In the genomic region with DNA sequence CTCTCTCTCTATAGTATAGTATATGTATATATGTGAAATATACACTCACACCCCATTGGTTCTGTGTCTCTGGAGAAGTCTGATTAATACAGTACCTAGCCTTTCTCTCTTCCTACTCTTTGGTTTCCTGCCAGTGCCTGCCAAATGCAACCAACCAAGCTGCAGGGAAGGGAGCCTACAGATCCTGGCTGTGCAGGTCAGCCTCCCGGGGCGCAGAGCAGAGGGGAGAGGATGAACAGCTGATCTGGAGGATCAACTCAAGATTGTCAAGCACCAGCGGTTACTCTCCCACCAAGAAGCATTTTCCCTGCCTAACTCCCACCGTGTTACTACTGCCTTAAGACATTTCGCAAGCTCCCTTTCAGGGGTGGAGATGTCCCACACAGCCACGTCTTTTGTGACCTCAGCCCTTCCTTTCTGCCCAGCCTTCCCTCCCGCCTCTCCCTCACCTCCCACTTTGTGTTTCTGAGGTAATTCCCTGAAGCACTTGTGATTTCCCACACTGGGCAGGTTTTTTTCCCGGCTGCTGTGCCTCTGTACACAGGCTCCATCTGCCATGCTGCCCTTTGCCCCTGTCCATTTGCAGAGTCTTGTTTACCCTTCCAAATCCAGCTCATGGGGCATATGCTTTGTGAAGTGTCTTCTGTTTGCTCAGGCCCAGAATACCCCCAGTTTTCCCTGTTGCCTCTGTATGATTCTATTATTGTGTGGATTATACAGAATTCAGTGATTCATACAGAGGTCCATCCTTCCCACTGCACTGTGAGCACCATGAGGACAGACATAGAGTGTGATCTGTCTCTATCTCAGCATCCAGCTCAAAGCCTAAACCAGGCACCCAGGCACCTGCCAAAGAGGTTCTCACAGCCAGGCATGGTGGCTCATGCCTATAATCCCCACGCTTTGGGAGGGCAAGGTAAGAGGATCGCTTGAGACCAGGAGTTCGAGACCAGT, we compare ENCODE assay signal across 1 cellular context.
TF ChIP-seq lines count a peak whose summit lies in the region.

No MANE protein-coding gene starts in this region.

TF ChIP-seq in HepG2, 621 proteins besides CTCF, POLR2A, EP300 and RAD21 (continued from another document and continues in another):
- TF ChIP-seq, protein P1, sequence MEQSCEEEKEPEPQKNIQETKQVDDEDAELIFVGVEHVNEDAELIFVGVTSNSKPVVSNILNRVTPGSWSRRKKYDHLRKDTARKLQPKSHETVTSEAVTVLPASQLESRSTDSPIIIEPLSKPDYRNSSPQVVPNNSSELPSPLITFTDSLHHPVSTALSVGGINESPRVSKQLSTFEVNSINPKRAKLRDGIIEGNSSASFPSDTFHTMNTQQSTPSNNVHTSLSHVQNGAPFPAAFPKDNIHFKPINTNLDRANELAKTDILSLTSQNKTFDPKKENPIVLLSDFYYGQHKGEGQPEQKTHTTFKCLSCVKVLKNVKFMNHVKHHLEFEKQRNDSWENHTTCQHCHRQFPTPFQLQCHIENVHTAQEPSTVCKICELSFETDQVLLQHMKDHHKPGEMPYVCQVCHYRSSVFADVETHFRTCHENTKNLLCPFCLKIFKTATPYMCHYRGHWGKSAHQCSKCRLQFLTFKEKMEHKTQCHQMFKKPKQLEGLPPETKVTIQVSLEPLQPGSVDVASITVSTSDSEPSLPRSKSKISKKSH (CRISPR knock-in tag; IDR thresholded peaks at IDR 0.05; ENCODE audit: borderline replicate concordance): no peak
- TF ChIP-seq MZF1 (CRISPR knock-in tag; IDR thresholded peaks at IDR 0.05; ENCODE audit: borderline replicate concordance) (peak; percentile 27; the same call in 1 of the 2 replicates), KDM2A (CRISPR knock-in tag; IDR thresholded peaks at IDR 0.05; ENCODE audit: borderline replicate concordance, low read depth) (peak; percentile 77), SP4 (CRISPR knock-in tag; IDR thresholded peaks at IDR 0.05) (no peak), ZBTB8A (CRISPR knock-in tag; IDR thresholded peaks at IDR 0.05; ENCODE audit: borderline replicate concordance, low read depth) (no peak), ZKSCAN8 (CRISPR knock-in tag; IDR thresholded peaks at IDR 0.05; ENCODE audit: borderline replicate concordance) (peak; percentile 90), ZFP36L1 (CRISPR knock-in tag; IDR thresholded peaks at IDR 0.05) (peak; percentile 40; the same call in 1 of the 2 replicates), NR2F6 (IDR thresholded peaks at IDR 0.05) (peak; percentile 95), NR2F6 (CRISPR knock-in tag; IDR thresholded peaks at IDR 0.05) (peak; percentile 93), GFI1 (CRISPR knock-in tag; IDR thresholded peaks at IDR 0.05; ENCODE audit: borderline replicate concordance) (peak; percentile 94), CCDC6 (CRISPR knock-in tag; IDR thresholded peaks at IDR 0.05) (peak; percentile 87), TP53 (CRISPR knock-in tag; conservative IDR thresholded peaks at IDR 0.05) (no peak), FOXK2 (IDR thresholded peaks at IDR 0.05) (peak; percentile 82), ZNF12 (CRISPR knock-in tag; IDR thresholded peaks at IDR 0.05) (0 out of 2 replicates have a peak, but pooled peaks have one; percentile 29), ZFY (CRISPR knock-in tag; IDR thresholded peaks at IDR 0.05) (0 out of 2 replicates have a peak, but pooled peaks have one; percentile 37), SOX5 (CRISPR knock-in tag; IDR thresholded peaks at IDR 0.05; ENCODE audit: borderline replicate concordance) (peak; percentile 85), POGZ (CRISPR knock-in tag; IDR thresholded peaks at IDR 0.05) (peak; percentile 80), ARID2 (CRISPR knock-in tag; IDR thresholded peaks at IDR 0.05; ENCODE audit: borderline replicate concordance) (no peak), ZNF557 (CRISPR knock-in tag; IDR thresholded peaks at IDR 0.05) (no peak), PAX8 (CRISPR knock-in tag; IDR thresholded peaks at IDR 0.05; ENCODE audit: borderline replicate concordance) (peak; percentile 73; the same call in 1 of the 2 replicates)
- TF ChIP-seq, protein P2, sequence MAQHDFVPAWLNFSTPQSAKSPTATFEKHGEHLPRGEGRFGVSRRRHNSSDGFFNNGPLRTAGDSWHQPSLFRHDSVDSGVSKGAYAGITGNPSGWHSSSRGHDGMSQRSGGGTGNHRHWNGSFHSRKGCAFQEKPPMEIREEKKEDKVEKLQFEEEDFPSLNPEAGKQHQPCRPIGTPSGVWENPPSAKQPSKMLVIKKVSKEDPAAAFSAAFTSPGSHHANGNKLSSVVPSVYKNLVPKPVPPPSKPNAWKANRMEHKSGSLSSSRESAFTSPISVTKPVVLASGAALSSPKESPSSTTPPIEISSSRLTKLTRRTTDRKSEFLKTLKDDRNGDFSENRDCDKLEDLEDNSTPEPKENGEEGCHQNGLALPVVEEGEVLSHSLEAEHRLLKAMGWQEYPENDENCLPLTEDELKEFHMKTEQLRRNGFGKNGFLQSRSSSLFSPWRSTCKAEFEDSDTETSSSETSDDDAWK (CRISPR knock-in tag; IDR thresholded peaks at IDR 0.05): no peak
- TF ChIP-seq, protein P3, sequence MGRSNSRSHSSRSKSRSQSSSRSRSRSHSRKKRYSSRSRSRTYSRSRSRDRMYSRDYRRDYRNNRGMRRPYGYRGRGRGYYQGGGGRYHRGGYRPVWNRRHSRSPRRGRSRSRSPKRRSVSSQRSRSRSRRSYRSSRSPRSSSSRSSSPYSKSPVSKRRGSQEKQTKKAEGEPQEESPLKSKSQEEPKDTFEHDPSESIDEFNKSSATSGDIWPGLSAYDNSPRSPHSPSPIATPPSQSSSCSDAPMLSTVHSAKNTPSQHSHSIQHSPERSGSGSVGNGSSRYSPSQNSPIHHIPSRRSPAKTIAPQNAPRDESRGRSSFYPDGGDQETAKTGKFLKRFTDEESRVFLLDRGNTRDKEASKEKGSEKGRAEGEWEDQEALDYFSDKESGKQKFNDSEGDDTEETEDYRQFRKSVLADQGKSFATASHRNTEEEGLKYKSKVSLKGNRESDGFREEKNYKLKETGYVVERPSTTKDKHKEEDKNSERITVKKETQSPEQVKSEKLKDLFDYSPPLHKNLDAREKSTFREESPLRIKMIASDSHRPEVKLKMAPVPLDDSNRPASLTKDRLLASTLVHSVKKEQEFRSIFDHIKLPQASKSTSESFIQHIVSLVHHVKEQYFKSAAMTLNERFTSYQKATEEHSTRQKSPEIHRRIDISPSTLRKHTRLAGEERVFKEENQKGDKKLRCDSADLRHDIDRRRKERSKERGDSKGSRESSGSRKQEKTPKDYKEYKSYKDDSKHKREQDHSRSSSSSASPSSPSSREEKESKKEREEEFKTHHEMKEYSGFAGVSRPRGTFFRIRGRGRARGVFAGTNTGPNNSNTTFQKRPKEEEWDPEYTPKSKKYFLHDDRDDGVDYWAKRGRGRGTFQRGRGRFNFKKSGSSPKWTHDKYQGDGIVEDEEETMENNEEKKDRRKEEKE (IDR thresholded peaks at IDR 0.05): no peak
- TF ChIP-seq, protein P4, sequence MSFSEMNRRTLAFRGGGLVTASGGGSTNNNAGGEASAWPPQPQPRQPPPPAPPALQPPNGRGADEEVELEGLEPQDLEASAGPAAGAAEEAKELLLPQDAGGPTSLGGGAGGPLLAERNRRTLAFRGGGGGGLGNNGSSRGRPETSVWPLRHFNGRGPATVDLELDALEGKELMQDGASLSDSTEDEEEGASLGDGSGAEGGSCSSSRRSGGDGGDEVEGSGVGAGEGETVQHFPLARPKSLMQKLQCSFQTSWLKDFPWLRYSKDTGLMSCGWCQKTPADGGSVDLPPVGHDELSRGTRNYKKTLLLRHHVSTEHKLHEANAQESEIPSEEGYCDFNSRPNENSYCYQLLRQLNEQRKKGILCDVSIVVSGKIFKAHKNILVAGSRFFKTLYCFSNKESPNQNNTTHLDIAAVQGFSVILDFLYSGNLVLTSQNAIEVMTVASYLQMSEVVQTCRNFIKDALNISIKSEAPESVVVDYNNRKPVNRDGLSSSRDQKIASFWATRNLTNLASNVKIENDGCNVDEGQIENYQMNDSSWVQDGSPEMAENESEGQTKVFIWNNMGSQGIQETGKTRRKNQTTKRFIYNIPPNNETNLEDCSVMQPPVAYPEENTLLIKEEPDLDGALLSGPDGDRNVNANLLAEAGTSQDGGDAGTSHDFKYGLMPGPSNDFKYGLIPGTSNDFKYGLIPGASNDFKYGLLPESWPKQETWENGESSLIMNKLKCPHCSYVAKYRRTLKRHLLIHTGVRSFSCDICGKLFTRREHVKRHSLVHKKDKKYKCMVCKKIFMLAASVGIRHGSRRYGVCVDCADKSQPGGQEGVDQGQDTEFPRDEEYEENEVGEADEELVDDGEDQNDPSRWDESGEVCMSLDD (CRISPR knock-in tag; IDR thresholded peaks at IDR 0.05; ENCODE audit: borderline replicate concordance): peak; percentile 75; the same call in 1 of the 2 replicates
- TF ChIP-seq, protein P5, sequence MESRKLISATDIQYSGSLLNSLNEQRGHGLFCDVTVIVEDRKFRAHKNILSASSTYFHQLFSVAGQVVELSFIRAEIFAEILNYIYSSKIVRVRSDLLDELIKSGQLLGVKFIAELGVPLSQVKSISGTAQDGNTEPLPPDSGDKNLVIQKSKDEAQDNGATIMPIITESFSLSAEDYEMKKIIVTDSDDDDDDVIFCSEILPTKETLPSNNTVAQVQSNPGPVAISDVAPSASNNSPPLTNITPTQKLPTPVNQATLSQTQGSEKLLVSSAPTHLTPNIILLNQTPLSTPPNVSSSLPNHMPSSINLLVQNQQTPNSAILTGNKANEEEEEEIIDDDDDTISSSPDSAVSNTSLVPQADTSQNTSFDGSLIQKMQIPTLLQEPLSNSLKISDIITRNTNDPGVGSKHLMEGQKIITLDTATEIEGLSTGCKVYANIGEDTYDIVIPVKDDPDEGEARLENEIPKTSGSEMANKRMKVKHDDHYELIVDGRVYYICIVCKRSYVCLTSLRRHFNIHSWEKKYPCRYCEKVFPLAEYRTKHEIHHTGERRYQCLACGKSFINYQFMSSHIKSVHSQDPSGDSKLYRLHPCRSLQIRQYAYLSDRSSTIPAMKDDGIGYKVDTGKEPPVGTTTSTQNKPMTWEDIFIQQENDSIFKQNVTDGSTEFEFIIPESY (CRISPR knock-in tag; IDR thresholded peaks at IDR 0.05): 0 out of 2 replicates have a peak, but pooled peaks have one; percentile 13
- TF ChIP-seq, protein P6, sequence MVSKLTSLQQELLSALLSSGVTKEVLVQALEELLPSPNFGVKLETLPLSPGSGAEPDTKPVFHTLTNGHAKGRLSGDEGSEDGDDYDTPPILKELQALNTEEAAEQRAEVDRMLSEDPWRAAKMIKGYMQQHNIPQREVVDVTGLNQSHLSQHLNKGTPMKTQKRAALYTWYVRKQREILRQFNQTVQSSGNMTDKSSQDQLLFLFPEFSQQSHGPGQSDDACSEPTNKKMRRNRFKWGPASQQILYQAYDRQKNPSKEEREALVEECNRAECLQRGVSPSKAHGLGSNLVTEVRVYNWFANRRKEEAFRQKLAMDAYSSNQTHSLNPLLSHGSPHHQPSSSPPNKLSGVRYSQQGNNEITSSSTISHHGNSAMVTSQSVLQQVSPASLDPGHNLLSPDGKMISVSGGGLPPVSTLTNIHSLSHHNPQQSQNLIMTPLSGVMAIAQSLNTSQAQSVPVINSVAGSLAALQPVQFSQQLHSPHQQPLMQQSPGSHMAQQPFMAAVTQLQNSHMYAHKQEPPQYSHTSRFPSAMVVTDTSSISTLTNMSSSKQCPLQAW (CRISPR knock-in tag; IDR thresholded peaks at IDR 0.05): peak; percentile 73
- TF ChIP-seq, protein P7, sequence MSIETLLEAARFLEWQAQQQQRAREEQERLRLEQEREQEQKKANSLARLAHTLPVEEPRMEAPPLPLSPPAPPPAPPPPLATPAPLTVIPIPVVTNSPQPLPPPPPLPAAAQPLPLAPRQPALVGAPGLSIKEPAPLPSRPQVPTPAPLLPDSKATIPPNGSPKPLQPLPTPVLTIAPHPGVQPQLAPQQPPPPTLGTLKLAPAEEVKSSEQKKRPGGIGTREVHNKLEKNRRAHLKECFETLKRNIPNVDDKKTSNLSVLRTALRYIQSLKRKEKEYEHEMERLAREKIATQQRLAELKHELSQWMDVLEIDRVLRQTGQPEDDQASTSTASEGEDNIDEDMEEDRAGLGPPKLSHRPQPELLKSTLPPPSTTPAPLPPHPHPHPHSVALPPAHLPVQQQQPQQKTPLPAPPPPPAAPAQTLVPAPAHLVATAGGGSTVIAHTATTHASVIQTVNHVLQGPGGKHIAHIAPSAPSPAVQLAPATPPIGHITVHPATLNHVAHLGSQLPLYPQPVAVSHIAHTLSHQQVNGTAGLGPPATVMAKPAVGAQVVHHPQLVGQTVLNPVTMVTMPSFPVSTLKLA (IDR thresholded peaks at IDR 0.05): peak; percentile 64
- TF ChIP-seq, protein P8, sequence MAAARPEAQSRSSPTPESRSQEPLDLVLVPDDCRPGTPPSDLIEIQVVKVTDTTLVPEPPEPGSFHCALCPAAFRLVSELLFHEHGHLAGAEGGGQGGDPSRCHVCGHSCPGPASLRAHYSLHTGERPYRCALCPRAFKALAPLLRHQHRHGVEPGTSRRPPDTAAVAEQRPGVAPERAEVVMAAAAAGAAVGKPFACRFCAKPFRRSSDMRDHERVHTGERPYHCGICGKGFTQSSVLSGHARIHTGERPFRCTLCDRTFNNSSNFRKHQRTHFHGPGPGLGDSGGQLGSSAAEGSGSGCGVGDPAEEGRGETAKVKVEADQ (CRISPR knock-in tag; IDR thresholded peaks at IDR 0.05; ENCODE audit: borderline replicate concordance): peak; percentile 70
- TF ChIP-seq, protein P9, sequence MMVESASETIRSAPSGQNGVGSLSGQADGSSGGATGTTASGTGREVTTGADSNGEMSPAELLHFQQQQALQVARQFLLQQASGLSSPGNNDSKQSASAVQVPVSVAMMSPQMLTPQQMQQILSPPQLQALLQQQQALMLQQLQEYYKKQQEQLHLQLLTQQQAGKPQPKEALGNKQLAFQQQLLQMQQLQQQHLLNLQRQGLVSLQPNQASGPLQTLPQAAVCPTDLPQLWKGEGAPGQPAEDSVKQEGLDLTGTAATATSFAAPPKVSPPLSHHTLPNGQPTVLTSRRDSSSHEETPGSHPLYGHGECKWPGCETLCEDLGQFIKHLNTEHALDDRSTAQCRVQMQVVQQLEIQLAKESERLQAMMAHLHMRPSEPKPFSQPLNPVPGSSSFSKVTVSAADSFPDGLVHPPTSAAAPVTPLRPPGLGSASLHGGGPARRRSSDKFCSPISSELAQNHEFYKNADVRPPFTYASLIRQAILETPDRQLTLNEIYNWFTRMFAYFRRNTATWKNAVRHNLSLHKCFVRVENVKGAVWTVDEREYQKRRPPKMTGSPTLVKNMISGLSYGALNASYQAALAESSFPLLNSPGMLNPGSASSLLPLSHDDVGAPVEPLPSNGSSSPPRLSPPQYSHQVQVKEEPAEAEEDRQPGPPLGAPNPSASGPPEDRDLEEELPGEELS (CRISPR knock-in tag; IDR thresholded peaks at IDR 0.05): peak; percentile 95
- TF ChIP-seq, protein P10, sequence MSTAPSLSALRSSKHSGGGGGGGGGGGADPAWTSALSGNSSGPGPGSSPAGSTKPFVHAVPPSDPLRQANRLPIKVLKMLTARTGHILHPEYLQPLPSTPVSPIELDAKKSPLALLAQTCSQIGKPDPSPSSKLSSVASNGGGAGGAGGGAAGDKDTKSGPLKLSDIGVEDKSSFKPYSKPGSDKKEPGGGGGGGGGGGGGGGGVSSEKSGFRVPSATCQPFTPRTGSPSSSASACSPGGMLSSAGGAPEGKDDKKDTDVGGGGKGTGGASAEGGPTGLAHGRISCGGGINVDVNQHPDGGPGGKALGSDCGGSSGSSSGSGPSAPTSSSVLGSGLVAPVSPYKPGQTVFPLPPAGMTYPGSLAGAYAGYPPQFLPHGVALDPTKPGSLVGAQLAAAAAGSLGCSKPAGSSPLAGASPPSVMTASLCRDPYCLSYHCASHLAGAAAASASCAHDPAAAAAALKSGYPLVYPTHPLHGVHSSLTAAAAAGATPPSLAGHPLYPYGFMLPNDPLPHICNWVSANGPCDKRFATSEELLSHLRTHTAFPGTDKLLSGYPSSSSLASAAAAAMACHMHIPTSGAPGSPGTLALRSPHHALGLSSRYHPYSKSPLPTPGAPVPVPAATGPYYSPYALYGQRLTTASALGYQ (CRISPR knock-in tag; IDR thresholded peaks at IDR 0.05): peak; percentile 81; the same call in 1 of the 2 replicates
